In genomic region chr4:139686130-139686529, GRCh38 we compare ENCODE assay signal across 19 cellular contexts. TPM values are rescaled to one million over a fixed set of nuclear protein-coding genes. Genes with fewer than 3 reads are reported as not detected.
A peak's percentile ranks its signal among the peaks of the same experiment; 100 is the strongest.
DNase-seq lines count a peak whose midpoint lies in the region; ATAC-seq, FAIRE-seq and TF ChIP-seq lines count a peak whose summit lies in the region.
"Had no signal": no experiment of that assay in that cellular context is flagged by ENCODE, and none has a peak within 500 bp of the region (broad histone marks: within the 10 kb centered on the region; RNA-seq: fewer than 3 reads in every experiment).

No MANE protein-coding gene starts in this region.

- CTCF ChIA-PET in K562 (lab: Yijun Ruan, JAX; ENCODE audit: low intra/inter-chr PET ratio): no interaction called here

- no peaks in the 10 kb centered on the region for H3K9me1 ChIP-seq in K562 (ENCODE audit: control insufficient read depth, insufficient read depth, low read length)

- no peak overlapping the region for H4K91ac ChIP-seq in neuronal stem cell (ENCODE audit: low read depth, low read length, poor library complexity)

- 0% methylated on average over 1 of the region's 1 CpG for WGBS in K562 (ENCODE audit: insufficient coverage, low coverage, missing lambda C conversion rate)
- WGBS in sigmoid colon, 2 donors: 22 to 55% methylated on average over 1 of the region's 1 CpG
- WGBS in neuronal stem cell (ENCODE audit: extremely low coverage in 2 of 2, insufficient read length in 2 of 2, insufficient replicate concordance in 1 of 2), 2 donors: no CpG with 5 or more reads among the region's 1 CpG

- intact Hi-C loops in left ventricle myocardium inferior (cut with micrococcal nuclease): no loop called here
- intact Hi-C loops in Right ventricle myocardium inferior (cut with DNase I): no loop called here
- intact Hi-C loops in K562 (cut with micrococcal nuclease): no loop called here
- intact Hi-C loops in sigmoid colon (cut with DNase I): no loop called here

- no peak overlapping the region for H3K14ac ChIP-seq in neuronal stem cell (ENCODE audit: low read length)

- H3K36me3 ChIP-seq in left ventricle myocardium inferior: peaks cover 15% of the 10 kb centered on the region
- peaks cover 24% of the 10 kb centered on the region; the same call in 2 of the 3 replicates for H3K36me3 ChIP-seq in K562 (ENCODE audit: control insufficient read depth, insufficient read depth, low read length)
- peaks cover 0 to 13% (median 2%) of the 10 kb centered on the region in 4 donors for H3K36me3 ChIP-seq in sigmoid colon
- peaks cover 0 to 16% of the 10 kb centered on the region in 2 donors for H3K36me3 ChIP-seq in neuronal stem cell (replicated peaks in 1 of 2; ENCODE audit: control insufficient read depth in 2 of 2, insufficient read depth in 2 of 2, low read length in 2 of 2)

- peak overlapping the region; percentile 34 for H3K27ac Mint-ChIP-seq in mesothelial cell of epicardium

- H3K18ac ChIP-seq in neuronal stem cell (ENCODE audit: low read length): no peak overlapping the region

- ATAC-seq in Right ventricle myocardium inferior (no peak), K562 (peak; percentile 65), GM18517 (IDR thresholded peaks at IDR 0.05; ENCODE audit: unreplicated experiment) (no peak)
- ATAC-seq: Panc1 had no signal

- H3K4ac ChIP-seq in neuronal stem cell (ENCODE audit: low read length): no peak overlapping the region

- H3K27me3 Mint-ChIP-seq in mesothelial cell of epicardium (ENCODE audit: low read depth): no peaks in the 10 kb centered on the region
- H3K27me3 Mint-ChIP-seq: CD4-positive, CD25-positive, alpha-beta regulatory T cell had no signal

- H3K9me3 Mint-ChIP-seq in mesothelial cell of epicardium: peaks cover 21% of the 10 kb centered on the region

- H3K9ac ChIP-seq in K562 (ENCODE audit: insufficient read depth in 1 of 2, low read depth in 2 of 2, low read length in 2 of 2) (no peak overlapping the region), neuronal stem cell (ENCODE audit: low read depth, low read length, poor library complexity) (no peak overlapping the region)

- no peak overlapping the region for H3K4me3 Mint-ChIP-seq in mesothelial cell of epicardium
- H3K4me3 Mint-ChIP-seq: CD4-positive, CD25-positive, alpha-beta regulatory T cell had no signal

- no TSS peak for BruUV-seq in K562 (replicated peaks; lab: Mats Ljungman, UMichigan)

- H4K20me1 ChIP-seq in K562 (replicated peaks; ENCODE audit: control insufficient read depth, insufficient read depth, low read length): no peaks in the 10 kb centered on the region

- no peak overlapping the region for H3K23ac ChIP-seq in neuronal stem cell (ENCODE audit: low read depth, low read length, poor library complexity)

- no peak for TF ChIP-seq RAD21 in K562 (CRISPR knock-in tag; conservative IDR thresholded peaks at IDR 0.05 in 1 of 2, IDR thresholded peaks at IDR 0.05 in 1 of 2)

- TF ChIP-seq CTCF in left ventricle myocardium inferior (IDR thresholded peaks at IDR 0.05; ENCODE audit: borderline replicate concordance): no peak
- TF ChIP-seq CTCF in K562 (IDR thresholded peaks at IDR 0.05 in 2 of 3, conservative IDR thresholded peaks at IDR 0.05 in 1 of 3; ENCODE audit: insufficient read depth in 2 of 3, low read depth in 1 of 3, low read length in 3 of 3): no peak
- TF ChIP-seq CTCF in mesothelial cell of epicardium (IDR thresholded peaks at IDR 0.05; ENCODE audit: unreplicated experiment): no peak
- no peak for TF ChIP-seq CTCF in sigmoid colon (IDR thresholded peaks at IDR 0.05)

- H2BK120ac ChIP-seq in neuronal stem cell (ENCODE audit: low read depth, low read length): no peak overlapping the region

- H2AFZ ChIP-seq in K562 (ENCODE audit: low read depth, low read length) (no peak overlapping the region), neuronal stem cell (ENCODE audit: low read length) (no peak overlapping the region)

- no peaks in the 10 kb centered on the region for H3K9me3 ChIP-seq in left ventricle myocardium inferior (replicated peaks)
- peaks cover 14% of the 10 kb centered on the region for H3K9me3 ChIP-seq in K562 (replicated peaks; ENCODE audit: control insufficient read depth, insufficient read depth, low read depth, low read length)
- no peaks in the 10 kb centered on the region for H3K9me3 ChIP-seq in sigmoid colon
- peaks cover 2 to 24% of the 10 kb centered on the region in 2 donors for H3K9me3 ChIP-seq in neuronal stem cell (replicated peaks in 1 of 2; ENCODE audit: control insufficient read depth in 2 of 2, insufficient read depth in 1 of 2, low read depth in 1 of 2, low read length in 2 of 2)

- POLR2A ChIA-PET in K562 (lab: Yijun Ruan, JAX): interaction anchor here (1.8 kb wide), 1 partner anchor 20 kb away, joined by 4 read pairs; the partner anchor contains the start of gene MGST2

- TF ChIP-seq POLR2A in K562 (conservative IDR thresholded peaks at IDR 0.05): no peak
- TF ChIP-seq POLR2A in sigmoid colon (IDR thresholded peaks at IDR 0.05): no peak

- H2BK5ac ChIP-seq in neuronal stem cell (ENCODE audit: low read length): no peak overlapping the region

- no peak overlapping the region for H4K8ac ChIP-seq in neuronal stem cell (ENCODE audit: low read depth, low read length)

- no peak overlapping the region for H2BK12ac ChIP-seq in neuronal stem cell (ENCODE audit: low read length)

- peaks cover 17% of the 10 kb centered on the region for H3K4me1 Mint-ChIP-seq in mesothelial cell of epicardium

- peaks cover 42% of the 10 kb centered on the region for H3K36me3 Mint-ChIP-seq in mesothelial cell of epicardium

- TF ChIP-seq EP300 in K562 (IDR thresholded peaks at IDR 0.05; ENCODE audit: low read length): peak; percentile 43; the same call in 1 of the 2 replicates
- no peak for TF ChIP-seq EP300 in sigmoid colon (IDR thresholded peaks at IDR 0.05)

- H3K27ac ChIP-seq in left ventricle myocardium inferior (replicated peaks) (peak overlapping the region; percentile 5), K562 (ENCODE audit: extremely low read depth, low read depth, low read length) (peak overlapping the region; percentile 31; the same call in 2 of the 3 replicates), sigmoid colon (peak overlapping the region in 1 of 4 donors; percentile 56), neuronal stem cell (replicated peaks; ENCODE audit: low read length) (no peak overlapping the region)
- H3K27ac ChIP-seq: HL-60, RWPE1 had no signal

- H2AK5ac ChIP-seq in neuronal stem cell (ENCODE audit: low read depth, low read length): no peak overlapping the region

- no peak overlapping the region for H3K4me3 ChIP-seq in left ventricle myocardium inferior
- H3K4me3 ChIP-seq in K562: no peak overlapping the region
- no peak overlapping the region for H3K4me3 ChIP-seq in sigmoid colon
- H3K4me3 ChIP-seq in neuronal stem cell (ENCODE audit: low read length in 2 of 2): no peak overlapping the region

- peaks cover 12% of the 10 kb centered on the region for H3K79me2 ChIP-seq in K562 (ENCODE audit: control insufficient read depth, insufficient read depth, low read length)

- DNase-seq in left ventricle myocardium inferior: no peak
- DNase-seq in Right ventricle myocardium inferior (ENCODE audit: missing footprints): no peak
- peak in 1 of 4 experiments; percentile 65 for DNase-seq in K562 (ENCODE audit: extremely low read depth in 1 of 4, low spot score in 3 of 4)
- no peak for DNase-seq in mesothelial cell of epicardium (ENCODE audit: low spot score in 2 of 2, unreplicated experiment in 2 of 2)
- DNase-seq in sigmoid colon: no peak
- no peak for DNase-seq in neuronal stem cell (ENCODE audit: low spot score)
- DNase-seq: Kasumi-1, NCI-H1105 treated with DMSO at 0.1 percent for 48 hours, NCI-H2029, NCI-H446 treated with DMSO at 0.1 percent for 48 hours, NCI-H526, SHP77 treated with DMSO at 0.1 percent for 48 hours had no signal

- H3K4me2 ChIP-seq in K562 (ENCODE audit: insufficient read depth, low read length) (no peak overlapping the region), neuronal stem cell (ENCODE audit: insufficient read depth, low read length, poor library complexity, severe bottlenecking) (no peak overlapping the region)

- no peak overlapping the region for H2BK15ac ChIP-seq in neuronal stem cell (ENCODE audit: low read length)

- H3K27me3 ChIP-seq in left ventricle myocardium inferior (ENCODE audit: low read depth): no peaks in the 10 kb centered on the region
- H3K27me3 ChIP-seq in K562 (ENCODE audit: control insufficient read depth in 2 of 2, insufficient read depth in 2 of 2, low read length in 2 of 2): no peaks in the 10 kb centered on the region
- H3K27me3 ChIP-seq in sigmoid colon: no peaks in the 10 kb centered on the region
- no peaks in the 10 kb centered on the region for H3K27me3 ChIP-seq in neuronal stem cell (ENCODE audit: control insufficient read depth in 3 of 3, insufficient read depth in 3 of 3, low read depth in 1 of 3, low read length in 3 of 3)

- H3K4me1 ChIP-seq in left ventricle myocardium inferior (peaks cover 62% of the 10 kb centered on the region), K562 (replicated peaks in 1 of 2; ENCODE audit: control insufficient read depth in 2 of 2, insufficient read depth in 2 of 2, low read length in 2 of 2) (peaks cover 4 to 43% of the 10 kb centered on the region in 2 experiments; a peak in 4 of 5 replicates), sigmoid colon (peaks cover 0 to 26% (median 3%) of the 10 kb centered on the region in 4 donors), neuronal stem cell (ENCODE audit: control insufficient read depth in 2 of 2, insufficient read depth in 1 of 2, low read depth in 1 of 2, low read length in 2 of 2) (peaks cover 4 to 13% of the 10 kb centered on the region in 2 donors)

- in situ Hi-C loops in K562 (cut with MboI): no loop called here

- peak; percentile 70 for FAIRE-seq in K562 (lab: Jason Lieb, UNC)
- FAIRE-seq: D721Med, H54 had no signal

- H3K79me1 ChIP-seq in neuronal stem cell (ENCODE audit: low read depth, low read length): no peaks in the 10 kb centered on the region

RNA-seq across cellular contexts. Expression of gene MGST2, which starts 20.5 kb away (rescaled TPM):
- total RNA-seq in left ventricle myocardium inferior (134 TPM), Right ventricle myocardium inferior (101 TPM), K562 (2014; rRNA removed) (38.7 and 49.1 TPM in 2 replicates), K562 (2014; rRNA removed; fragmentation: Illumina TruSeq; extraction: Trizol) (82.0 and 94.3 TPM in 2 replicates), K562 (2015; rRNA removed; fragmentation: Illumina TruSeq; extraction: Trizol) (84.7 and 92.7 TPM in 2 replicates), K562 (2021) (55.0 and 61.0 TPM in 2 replicates), mesothelial cell of epicardium (29.8 to 36.3 TPM (median 32.6 TPM) in 3 replicates), sigmoid colon (10 to 100 TPM; 30.8 to 48.2 (median 42.3) TPM)
- total RNA-seq in K562 (2011; cell fraction: chromatin; rRNA removed; ENCODE audit: low replicate concordance): 32.7 and 49.5 TPM in 2 replicates
- total RNA-seq in K562 (2011; cell fraction: nucleolus; rRNA removed): 34.0 and 43.0 TPM in 2 replicates
- total RNA-seq in K562 (2011; cell fraction: nucleoplasm; rRNA removed): 49.1 and 50.4 TPM in 2 replicates
- polyA plus RNA-seq in K562 (2011; rRNA removed) (59.5 and 74.6 TPM in 2 replicates), K562 (2014; fragmentation: Illumina TruSeq; extraction: Trizol) (80.0 and 84.6 TPM in 2 replicates), K562 (2014; fragmentation: Nextera tagmentation; extraction: Ambion mirVana) (100 to 1,000 TPM; 108 to 115 TPM), K562 (2014; rRNA removed) (96.7 and 112 TPM in 2 replicates), sigmoid colon (100 to 1,000 TPM in 1 of 3 donors, 10 to 100 TPM in 2; 70.9 to 143 (median 84.8) TPM)
- 37.7 and 87.4 TPM in 2 replicates for polyA plus RNA-seq in K562 (2011; cell fraction: cytosol; rRNA removed)
- 13.9 and 28.1 TPM in 2 replicates for polyA plus RNA-seq in K562 (2011; cell fraction: nucleus; rRNA removed)
- 62.4 and 77.5 TPM in 2 replicates for polyA plus RNA-seq in K562 (2012)
- polyA minus RNA-seq in K562 (2011; rRNA and poly(A)+ RNA removed): 23.9 and 27.1 TPM in 2 replicates
- polyA minus RNA-seq in K562 (2011; cell fraction: cytosol; rRNA and poly(A)+ RNA removed): 14.1 and 16.5 TPM in 2 replicates
- 11.4 and 23.4 TPM in 2 replicates for polyA minus RNA-seq in K562 (2011; cell fraction: nucleus; rRNA and poly(A)+ RNA removed)
- 19.9 TPM for polyA plus RNA-seq in neuronal stem cell (2013, experiment 1 of 2)
- polyA plus RNA-seq in neuronal stem cell (2013, experiment 2 of 2): 18.6 TPM
